12 cellular contexts compared by ENCODE assay signal in the genomic region with DNA sequence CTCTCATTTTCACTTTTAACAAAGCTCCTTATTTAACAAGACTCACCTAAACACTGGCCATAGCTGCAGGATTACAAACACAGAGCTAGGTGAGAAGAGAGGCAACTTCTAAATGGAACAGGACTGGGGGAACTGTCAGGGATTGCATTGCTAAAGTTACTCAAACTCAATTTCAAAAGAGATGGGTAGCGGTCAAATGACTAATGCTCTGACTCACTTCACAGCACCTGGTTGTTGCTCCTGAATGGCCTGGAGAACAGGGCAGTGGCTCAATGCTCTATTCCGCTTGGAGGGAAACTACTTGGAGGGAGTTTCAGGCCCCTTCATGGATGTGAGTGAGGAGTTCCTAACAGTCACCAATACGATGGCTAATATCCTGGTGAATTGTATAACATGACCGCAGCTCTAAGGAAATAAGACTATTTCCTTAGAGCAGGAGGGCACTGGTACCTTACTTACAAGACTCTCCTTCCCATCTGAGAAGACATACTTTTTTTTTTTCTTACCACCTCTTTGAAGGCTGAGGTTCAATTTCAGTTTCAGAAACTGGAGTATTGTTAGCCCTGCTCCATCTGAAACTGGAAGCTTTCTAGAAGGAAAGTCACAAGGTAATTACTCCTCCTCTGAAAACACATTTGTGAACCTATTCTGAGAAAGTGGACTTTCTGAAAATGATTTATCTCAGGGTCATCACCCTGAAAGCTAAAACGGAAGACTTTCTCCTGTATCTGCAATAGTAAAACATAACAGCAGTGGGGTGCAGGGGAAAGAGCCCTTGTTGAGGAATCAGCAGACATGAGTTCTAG. TPM values are rescaled to one million over a fixed set of nuclear protein-coding genes. Genes with fewer than 3 reads are reported as not detected.
DNase-seq lines count a peak whose midpoint lies in the region; ATAC-seq lines count a peak whose summit lies in the region.
"Had no signal": no experiment of that assay in that cellular context is flagged by ENCODE, and none has a peak within 500 bp of the region (broad histone marks: within the 10 kb centered on the region; RNA-seq: fewer than 3 reads in every experiment).

No MANE protein-coding gene starts in this region.

- peak; percentile 87 for ATAC-seq in GM18861 (IDR thresholded peaks at IDR 0.05; ENCODE audit: unreplicated experiment)
- ATAC-seq in GM21786 (IDR thresholded peaks at IDR 0.05; ENCODE audit: unreplicated experiment), result peak; percentile 83

- DNase-seq in HT-29 (ENCODE audit: low spot score) (peak; percentile 5), kidney glomerular epithelial cell (lab: John Stamatoyannopoulos, UW) (peak; percentile 23), RPMI8226 (no peak), NCI-H2196 (lab: John Stamatoyannopoulos, UW; ENCODE audit: unreplicated experiment) (no peak), NCI-H524 treated with DMSO at 0.1 percent for 48 hours (lab: John Stamatoyannopoulos, UW) (no peak), NCI-H146 treated with DMSO at 0.1 percent for 48 hours (lab: John Stamatoyannopoulos, UW; ENCODE audit: unreplicated experiment) (no peak)
- DNase-seq: activated naive CD8-positive, alpha-beta T cell treated with anti-CD3 and anti-CD28 coated beads for 36 hours; DND-41; stimulated activated CD4-positive, alpha-beta T cell treated with anti-CD3 and anti-CD28 coated beads, Interleukin-15, amount 100 ng/mL, for 24 hours had no signal

RNA-seq across cellular contexts. Expression of a gene that starts 9.5 kb away (rescaled TPM):
- not detected in 2 replicates for total RNA-seq in HT-29 (2014; rRNA removed; shearing (Covaris generic))
- total RNA-seq: activated naive CD8-positive, alpha-beta T cell treated with anti-CD3 and anti-CD28 coated beads for 36 hours; NCI-H460 had no signal

Comparison
In these comparisons a context has a peak if more than half of its experiments do, and no peak if none do; other contexts are left out.
1. DNase-seq: peak in HT-29 (single experiment) and kidney glomerular epithelial cell (single experiment); none in RPMI8226 (single experiment), NCI-H2196 (single experiment), NCI-H524 treated with DMSO at 0.1 percent for 48 hours (single experiment) and NCI-H146 treated with DMSO at 0.1 percent for 48 hours (single experiment).